1 cellular context compared by ENCODE assay signal in the genomic region with DNA sequence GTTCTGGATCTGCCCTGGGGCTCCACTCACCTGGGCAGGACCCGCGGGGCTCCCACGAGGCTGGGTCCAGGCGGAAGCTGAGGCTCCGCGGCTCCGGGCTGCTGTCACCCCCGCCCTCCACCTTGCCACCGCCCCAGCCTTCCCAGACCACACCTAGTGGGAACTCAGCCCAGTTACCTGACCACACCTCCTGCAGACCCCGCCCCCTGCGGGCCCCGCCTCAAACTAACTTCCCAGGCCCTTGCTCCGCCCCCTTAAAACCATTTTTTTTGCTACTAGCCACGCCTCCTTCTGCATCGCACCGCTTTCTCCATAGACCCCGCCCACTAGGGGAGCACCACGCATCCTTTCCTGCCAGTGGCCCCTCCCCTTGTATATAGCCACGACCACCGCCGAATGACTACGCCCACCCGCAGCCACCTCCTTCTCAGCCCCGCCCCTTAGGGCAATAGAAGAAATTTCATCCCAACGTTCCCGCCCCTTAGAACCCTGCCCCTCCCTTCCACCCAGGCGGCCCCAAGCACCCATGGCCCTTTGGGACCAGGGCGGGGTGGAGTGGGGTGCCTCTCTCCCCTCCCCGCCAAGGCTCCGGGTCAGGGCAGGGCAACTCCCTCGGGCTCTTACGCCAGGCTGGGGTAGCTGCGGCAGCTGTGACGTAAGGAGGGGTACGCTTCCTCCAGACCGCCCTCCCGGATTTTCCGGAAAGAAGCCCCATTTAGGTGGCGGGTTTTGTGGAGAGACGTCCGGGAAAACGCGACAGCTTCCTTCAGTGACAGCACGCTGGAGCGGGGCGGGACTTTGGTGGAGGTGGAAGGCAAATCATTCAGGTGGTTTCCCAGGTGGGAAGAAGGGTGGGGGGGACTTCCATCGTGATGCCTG.
TF ChIP-seq lines count a peak whose summit lies in the region.

A gene (minus strand): TSS at position 79 of the 879 bp plus-strand sequence. CDS start 3,687 bp downstream, outside the sequence.

TF ChIP-seq in K562, 482 proteins besides CTCF, POLR2A, EP300 and RAD21 (continued from another document and continues in another):
- TF ChIP-seq, protein P1, sequence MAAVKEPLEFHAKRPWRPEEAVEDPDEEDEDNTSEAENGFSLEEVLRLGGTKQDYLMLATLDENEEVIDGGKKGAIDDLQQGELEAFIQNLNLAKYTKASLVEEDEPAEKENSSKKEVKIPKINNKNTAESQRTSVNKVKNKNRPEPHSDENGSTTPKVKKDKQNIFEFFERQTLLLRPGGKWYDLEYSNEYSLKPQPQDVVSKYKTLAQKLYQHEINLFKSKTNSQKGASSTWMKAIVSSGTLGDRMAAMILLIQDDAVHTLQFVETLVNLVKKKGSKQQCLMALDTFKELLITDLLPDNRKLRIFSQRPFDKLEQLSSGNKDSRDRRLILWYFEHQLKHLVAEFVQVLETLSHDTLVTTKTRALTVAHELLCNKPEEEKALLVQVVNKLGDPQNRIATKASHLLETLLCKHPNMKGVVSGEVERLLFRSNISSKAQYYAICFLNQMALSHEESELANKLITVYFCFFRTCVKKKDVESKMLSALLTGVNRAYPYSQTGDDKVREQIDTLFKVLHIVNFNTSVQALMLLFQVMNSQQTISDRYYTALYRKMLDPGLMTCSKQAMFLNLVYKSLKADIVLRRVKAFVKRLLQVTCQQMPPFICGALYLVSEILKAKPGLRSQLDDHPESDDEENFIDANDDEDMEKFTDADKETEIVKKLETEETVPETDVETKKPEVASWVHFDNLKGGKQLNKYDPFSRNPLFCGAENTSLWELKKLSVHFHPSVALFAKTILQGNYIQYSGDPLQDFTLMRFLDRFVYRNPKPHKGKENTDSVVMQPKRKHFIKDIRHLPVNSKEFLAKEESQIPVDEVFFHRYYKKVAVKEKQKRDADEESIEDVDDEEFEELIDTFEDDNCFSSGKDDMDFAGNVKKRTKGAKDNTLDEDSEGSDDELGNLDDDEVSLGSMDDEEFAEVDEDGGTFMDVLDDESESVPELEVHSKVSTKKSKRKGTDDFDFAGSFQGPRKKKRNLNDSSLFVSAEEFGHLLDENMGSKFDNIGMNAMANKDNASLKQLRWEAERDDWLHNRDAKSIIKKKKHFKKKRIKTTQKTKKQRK (IDR thresholded peaks at IDR 0.05; ENCODE audit: borderline replicate concordance, low read depth, low read length) = no peak
- TF ChIP-seq, protein P2, sequence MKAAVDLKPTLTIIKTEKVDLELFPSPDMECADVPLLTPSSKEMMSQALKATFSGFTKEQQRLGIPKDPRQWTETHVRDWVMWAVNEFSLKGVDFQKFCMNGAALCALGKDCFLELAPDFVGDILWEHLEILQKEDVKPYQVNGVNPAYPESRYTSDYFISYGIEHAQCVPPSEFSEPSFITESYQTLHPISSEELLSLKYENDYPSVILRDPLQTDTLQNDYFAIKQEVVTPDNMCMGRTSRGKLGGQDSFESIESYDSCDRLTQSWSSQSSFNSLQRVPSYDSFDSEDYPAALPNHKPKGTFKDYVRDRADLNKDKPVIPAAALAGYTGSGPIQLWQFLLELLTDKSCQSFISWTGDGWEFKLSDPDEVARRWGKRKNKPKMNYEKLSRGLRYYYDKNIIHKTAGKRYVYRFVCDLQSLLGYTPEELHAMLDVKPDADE (conservative IDR thresholded peaks at IDR 0.05; ENCODE audit: control insufficient read depth, low read depth, low read length) = peak; percentile 64; the same call in 1 of the 2 replicates
- no peak for TF ChIP-seq FOSL1 (tag; conservative IDR thresholded peaks at IDR 0.05)
- TF ChIP-seq, protein P3, sequence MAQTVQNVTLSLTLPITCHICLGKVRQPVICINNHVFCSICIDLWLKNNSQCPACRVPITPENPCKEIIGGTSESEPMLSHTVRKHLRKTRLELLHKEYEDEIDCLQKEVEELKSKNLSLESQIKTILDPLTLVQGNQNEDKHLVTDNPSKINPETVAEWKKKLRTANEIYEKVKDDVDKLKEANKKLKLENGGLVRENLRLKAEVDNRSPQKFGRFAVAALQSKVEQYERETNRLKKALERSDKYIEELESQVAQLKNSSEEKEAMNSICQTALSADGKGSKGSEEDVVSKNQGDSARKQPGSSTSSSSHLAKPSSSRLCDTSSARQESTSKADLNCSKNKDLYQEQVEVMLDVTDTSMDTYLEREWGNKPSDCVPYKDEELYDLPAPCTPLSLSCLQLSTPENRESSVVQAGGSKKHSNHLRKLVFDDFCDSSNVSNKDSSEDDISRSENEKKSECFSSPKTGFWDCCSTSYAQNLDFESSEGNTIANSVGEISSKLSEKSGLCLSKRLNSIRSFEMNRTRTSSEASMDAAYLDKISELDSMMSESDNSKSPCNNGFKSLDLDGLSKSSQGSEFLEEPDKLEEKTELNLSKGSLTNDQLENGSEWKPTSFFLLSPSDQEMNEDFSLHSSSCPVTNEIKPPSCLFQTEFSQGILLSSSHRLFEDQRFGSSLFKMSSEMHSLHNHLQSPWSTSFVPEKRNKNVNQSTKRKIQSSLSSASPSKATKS (CRISPR knock-in tag; IDR thresholded peaks at IDR 0.05) = no peak
- TF ChIP-seq TAF1 (IDR thresholded peaks at IDR 0.05; ENCODE audit: control insufficient read depth, extremely low read depth, insufficient read depth, low read length, severe bottlenecking) = peak; percentile 36
- TF ChIP-seq ATF7 (IDR thresholded peaks at IDR 0.05) = peak; percentile 39; the same call in 1 of the 2 replicates
- no peak for TF ChIP-seq SAP30 (IDR thresholded peaks at IDR 0.05; ENCODE audit: borderline replicate concordance, insufficient read depth, low read depth, low read length, poor library complexity, severe bottlenecking)
- TF ChIP-seq EP400 (IDR thresholded peaks at IDR 0.05) = 0 out of 2 replicates have a peak, but pooled peaks have one; percentile 4
- peak; percentile 67 for TF ChIP-seq CHD4 (IDR thresholded peaks at IDR 0.05; ENCODE audit: insufficient read depth, insufficient replicate concordance, low read depth, low read length, poor library complexity, severe bottlenecking)
- TF ChIP-seq NCOA6 (IDR thresholded peaks at IDR 0.05) = no peak
- TF ChIP-seq MXI1 (IDR thresholded peaks at IDR 0.05; ENCODE audit: low read depth, low read length) = no peak
- TF ChIP-seq SRSF3 (IDR thresholded peaks at IDR 0.05; ENCODE audit: insufficient read depth, low read length) = no peak
- TF ChIP-seq, protein P4, sequence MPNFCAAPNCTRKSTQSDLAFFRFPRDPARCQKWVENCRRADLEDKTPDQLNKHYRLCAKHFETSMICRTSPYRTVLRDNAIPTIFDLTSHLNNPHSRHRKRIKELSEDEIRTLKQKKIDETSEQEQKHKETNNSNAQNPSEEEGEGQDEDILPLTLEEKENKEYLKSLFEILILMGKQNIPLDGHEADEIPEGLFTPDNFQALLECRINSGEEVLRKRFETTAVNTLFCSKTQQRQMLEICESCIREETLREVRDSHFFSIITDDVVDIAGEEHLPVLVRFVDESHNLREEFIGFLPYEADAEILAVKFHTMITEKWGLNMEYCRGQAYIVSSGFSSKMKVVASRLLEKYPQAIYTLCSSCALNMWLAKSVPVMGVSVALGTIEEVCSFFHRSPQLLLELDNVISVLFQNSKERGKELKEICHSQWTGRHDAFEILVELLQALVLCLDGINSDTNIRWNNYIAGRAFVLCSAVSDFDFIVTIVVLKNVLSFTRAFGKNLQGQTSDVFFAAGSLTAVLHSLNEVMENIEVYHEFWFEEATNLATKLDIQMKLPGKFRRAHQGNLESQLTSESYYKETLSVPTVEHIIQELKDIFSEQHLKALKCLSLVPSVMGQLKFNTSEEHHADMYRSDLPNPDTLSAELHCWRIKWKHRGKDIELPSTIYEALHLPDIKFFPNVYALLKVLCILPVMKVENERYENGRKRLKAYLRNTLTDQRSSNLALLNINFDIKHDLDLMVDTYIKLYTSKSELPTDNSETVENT (CRISPR knock-in tag; IDR thresholded peaks at IDR 0.05) = peak; percentile 34; the same call in 1 of the 2 replicates
- TF ChIP-seq GATAD2A (IDR thresholded peaks at IDR 0.05) = no peak
- TF ChIP-seq CBX5 (IDR thresholded peaks at IDR 0.05; ENCODE audit: borderline replicate concordance, low read depth) = no peak
- no peak for TF ChIP-seq MECOM (CRISPR knock-in tag; IDR thresholded peaks at IDR 0.05)
- 0 out of 4 replicates have a peak, but pooled peaks of 1 of the 2 experiments have one; percentile 52 for TF ChIP-seq SRF (CRISPR knock-in tag; IDR thresholded peaks at IDR 0.05)
- no peak for TF ChIP-seq RFX5 (IDR thresholded peaks at IDR 0.05; ENCODE audit: low read depth, low read length)
- no peak for TF ChIP-seq ZNF282 (CRISPR knock-in tag; IDR thresholded peaks at IDR 0.05)
- no peak for TF ChIP-seq BRCA1 (IDR thresholded peaks at IDR 0.05)
- 0 out of 2 replicates have a peak, but pooled peaks have one; percentile 87 for TF ChIP-seq BRCA1 (CRISPR knock-in tag; IDR thresholded peaks at IDR 0.05)
- no peak for TF ChIP-seq RAD51 (IDR thresholded peaks at IDR 0.05; ENCODE audit: borderline replicate concordance, low read depth)
- TF ChIP-seq LEF1 (IDR thresholded peaks at IDR 0.05) = no peak
- TF ChIP-seq FOXK2 (conservative IDR thresholded peaks at IDR 0.05 in 1 of 2, IDR thresholded peaks at IDR 0.05 in 1 of 2; ENCODE audit: low read depth in 2 of 2) = peak in 1 of 2 experiments; percentile 18; a peak in 1 of 4 replicates
- TF ChIP-seq, protein P5, sequence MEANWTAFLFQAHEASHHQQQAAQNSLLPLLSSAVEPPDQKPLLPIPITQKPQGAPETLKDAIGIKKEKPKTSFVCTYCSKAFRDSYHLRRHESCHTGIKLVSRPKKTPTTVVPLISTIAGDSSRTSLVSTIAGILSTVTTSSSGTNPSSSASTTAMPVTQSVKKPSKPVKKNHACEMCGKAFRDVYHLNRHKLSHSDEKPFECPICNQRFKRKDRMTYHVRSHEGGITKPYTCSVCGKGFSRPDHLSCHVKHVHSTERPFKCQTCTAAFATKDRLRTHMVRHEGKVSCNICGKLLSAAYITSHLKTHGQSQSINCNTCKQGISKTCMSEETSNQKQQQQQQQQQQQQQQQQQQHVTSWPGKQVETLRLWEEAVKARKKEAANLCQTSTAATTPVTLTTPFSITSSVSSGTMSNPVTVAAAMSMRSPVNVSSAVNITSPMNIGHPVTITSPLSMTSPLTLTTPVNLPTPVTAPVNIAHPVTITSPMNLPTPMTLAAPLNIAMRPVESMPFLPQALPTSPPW (CRISPR knock-in tag; IDR thresholded peaks at IDR 0.05) = peak; percentile 80
- TF ChIP-seq, protein P6, sequence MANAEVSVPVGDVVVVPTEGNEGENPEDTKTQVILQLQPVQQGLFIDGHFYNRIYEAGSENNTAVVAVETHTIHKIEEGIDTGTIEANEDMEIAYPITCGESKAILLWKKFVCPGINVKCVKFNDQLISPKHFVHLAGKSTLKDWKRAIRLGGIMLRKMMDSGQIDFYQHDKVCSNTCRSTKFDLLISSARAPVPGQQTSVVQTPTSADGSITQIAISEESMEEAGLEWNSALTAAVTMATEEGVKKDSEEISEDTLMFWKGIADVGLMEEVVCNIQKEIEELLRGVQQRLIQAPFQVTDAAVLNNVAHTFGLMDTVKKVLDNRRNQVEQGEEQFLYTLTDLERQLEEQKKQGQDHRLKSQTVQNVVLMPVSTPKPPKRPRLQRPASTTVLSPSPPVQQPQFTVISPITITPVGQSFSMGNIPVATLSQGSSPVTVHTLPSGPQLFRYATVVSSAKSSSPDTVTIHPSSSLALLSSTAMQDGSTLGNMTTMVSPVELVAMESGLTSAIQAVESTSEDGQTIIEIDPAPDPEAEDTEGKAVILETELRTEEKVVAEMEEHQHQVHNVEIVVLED (CRISPR knock-in tag; IDR thresholded peaks at IDR 0.05) = no peak
- peak; percentile 65 for TF ChIP-seq EGR1 (conservative IDR thresholded peaks at IDR 0.05)
- peak; percentile 76 for TF ChIP-seq SUPT5H (IDR thresholded peaks at IDR 0.05)
- TF ChIP-seq BDP1 (IDR thresholded peaks at IDR 0.05; ENCODE audit: insufficient read depth, insufficient read length) = no peak
- no peak for TF ChIP-seq PML (IDR thresholded peaks at IDR 0.05; ENCODE audit: low read length)
- peak; percentile 60 for TF ChIP-seq NFIC (IDR thresholded peaks at IDR 0.05)
- no peak for TF ChIP-seq TGIF2 (CRISPR knock-in tag; IDR thresholded peaks at IDR 0.05)
- TF ChIP-seq ZFP1 (CRISPR knock-in tag; IDR thresholded peaks at IDR 0.05) = no peak
- TF ChIP-seq PHB2 (IDR thresholded peaks at IDR 0.05; ENCODE audit: low read depth) = no peak
- no peak for TF ChIP-seq ZNF561 (CRISPR knock-in tag; conservative IDR thresholded peaks at IDR 0.05)
- TF ChIP-seq ZBTB7A (IDR thresholded peaks at IDR 0.05; ENCODE audit: borderline replicate concordance, control insufficient read depth, low read depth, low read length) = peak; percentile 91
- TF ChIP-seq ZNF707 (CRISPR knock-in tag; conservative IDR thresholded peaks at IDR 0.05) = no peak
- peak in 1 of 2 experiments; percentile 46; a peak in 1 of 4 replicates for TF ChIP-seq SIN3A (IDR thresholded peaks at IDR 0.05; ENCODE audit: borderline replicate concordance in 2 of 2, control insufficient read depth in 1 of 2, low read depth in 2 of 2, low read length in 2 of 2)
- TF ChIP-seq HNRNPK (IDR thresholded peaks at IDR 0.05; ENCODE audit: low read depth, low read length, poor library complexity, severe bottlenecking) = no peak
- TF ChIP-seq CHD2 (IDR thresholded peaks at IDR 0.05; ENCODE audit: low read depth, low read length) = no peak
- TF ChIP-seq CEBPB (tag; IDR thresholded peaks at IDR 0.05) = peak; percentile 26
- peak; percentile 83 for TF ChIP-seq POLR2G (IDR thresholded peaks at IDR 0.05; ENCODE audit: low read depth, low read length)
- TF ChIP-seq RCOR1 (IDR thresholded peaks at IDR 0.05; ENCODE audit: borderline replicate concordance in 1 of 2, low read depth in 2 of 2, low read length in 2 of 2) = peak in 1 of 2 experiments; percentile 58; a peak in 1 of 4 replicates
- 0 out of 2 replicates have a peak, but pooled peaks have one; percentile 29 for TF ChIP-seq HDAC2 (IDR thresholded peaks at IDR 0.05)
- TF ChIP-seq, protein P7, sequence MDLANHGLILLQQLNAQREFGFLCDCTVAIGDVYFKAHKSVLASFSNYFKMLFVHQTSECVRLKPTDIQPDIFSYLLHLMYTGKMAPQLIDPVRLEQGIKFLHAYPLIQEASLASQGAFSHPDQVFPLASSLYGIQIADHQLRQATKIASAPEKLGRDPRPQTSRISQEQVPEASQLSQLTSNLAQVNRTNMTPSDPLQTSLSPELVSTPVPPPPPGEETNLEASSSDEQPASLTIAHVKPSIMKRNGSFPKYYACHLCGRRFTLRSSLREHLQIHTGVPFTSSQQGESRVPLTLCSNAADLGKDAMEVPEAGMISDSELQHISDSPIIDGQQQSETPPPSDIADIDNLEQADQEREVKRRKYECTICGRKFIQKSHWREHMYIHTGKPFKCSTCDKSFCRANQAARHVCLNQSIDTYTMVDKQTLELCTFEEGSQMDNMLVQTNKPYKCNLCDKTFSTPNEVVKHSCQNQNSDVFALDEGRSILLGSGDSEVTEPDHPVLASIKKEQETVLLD (IDR thresholded peaks at IDR 0.05) = 0 out of 2 replicates have a peak, but pooled peaks have one; percentile 7
- TF ChIP-seq KLF13 (tag; IDR thresholded peaks at IDR 0.05; ENCODE audit: borderline replicate concordance, low read depth) = peak; percentile 46; the same call in 1 of the 2 replicates
- 0 out of 2 replicates have a peak, but pooled peaks have one; percentile 31 for TF ChIP-seq KLF1 (tag; IDR thresholded peaks at IDR 0.05)
- TF ChIP-seq, protein P8, sequence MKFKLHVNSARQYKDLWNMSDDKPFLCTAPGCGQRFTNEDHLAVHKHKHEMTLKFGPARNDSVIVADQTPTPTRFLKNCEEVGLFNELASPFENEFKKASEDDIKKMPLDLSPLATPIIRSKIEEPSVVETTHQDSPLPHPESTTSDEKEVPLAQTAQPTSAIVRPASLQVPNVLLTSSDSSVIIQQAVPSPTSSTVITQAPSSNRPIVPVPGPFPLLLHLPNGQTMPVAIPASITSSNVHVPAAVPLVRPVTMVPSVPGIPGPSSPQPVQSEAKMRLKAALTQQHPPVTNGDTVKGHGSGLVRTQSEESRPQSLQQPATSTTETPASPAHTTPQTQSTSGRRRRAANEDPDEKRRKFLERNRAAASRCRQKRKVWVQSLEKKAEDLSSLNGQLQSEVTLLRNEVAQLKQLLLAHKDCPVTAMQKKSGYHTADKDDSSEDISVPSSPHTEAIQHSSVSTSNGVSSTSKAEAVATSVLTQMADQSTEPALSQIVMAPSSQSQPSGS (CRISPR knock-in tag; IDR thresholded peaks at IDR 0.05) = no peak
